ENCODE assay signal across 15 cellular contexts in genomic region chr6:170370413-170370812, GRCh38.
DNase-seq lines count a peak whose midpoint lies in the region; ATAC-seq and FAIRE-seq lines count a peak whose summit lies in the region.
"Had no signal": no experiment of that assay in that cellular context is flagged by ENCODE, and none has a peak within 500 bp of the region (broad histone marks: within the 10 kb centered on the region; RNA-seq: fewer than 3 reads in every experiment).

No MANE protein-coding gene starts in this region.

- peaks cover 9% of the 10 kb centered on the region for H3K4me1 Mint-ChIP-seq in activated naive CD4-positive, alpha-beta T cell treated with anti-CD3 and anti-CD28 coated beads, Interleukin-2, amount 50 U/mL, for 24 hours
- peaks cover 22% of the 10 kb centered on the region for H3K4me1 Mint-ChIP-seq in T-helper 17 cell

- H3K36me3 Mint-ChIP-seq in activated naive CD4-positive, alpha-beta T cell treated with anti-CD3 and anti-CD28 coated beads, Interleukin-2, amount 50 U/mL, for 24 hours = peaks cover 6% of the 10 kb centered on the region
- H3K36me3 Mint-ChIP-seq in T-helper 17 cell (ENCODE audit: low read depth) = peaks cover 6% of the 10 kb centered on the region

- 49 to 66% (median 56%) methylated on average over 6 of the region's 6 CpGs for WGBS in small intestine, 3 donors

- H3K27ac ChIP-seq in small intestine (ENCODE audit: low read depth in 1 of 2, low read length in 1 of 2) = no peak overlapping the region

- peaks cover 2% of the 10 kb centered on the region in 2 donors for H3K36me3 ChIP-seq in small intestine (ENCODE audit: control insufficient read depth in 2 of 2, insufficient read depth in 2 of 2, low read length in 2 of 2)

- no peaks in the 10 kb centered on the region for H3K27me3 ChIP-seq in small intestine (ENCODE audit: control insufficient read depth in 2 of 2, insufficient read depth in 2 of 2, low read length in 2 of 2)
- H3K27me3 ChIP-seq: spleen had no signal

- no peak overlapping the region for H3K4me3 ChIP-seq in small intestine (ENCODE audit: low read depth in 1 of 2, low read length in 2 of 2)
- H3K4me3 ChIP-seq: spleen had no signal

- H3K9me3 ChIP-seq in T-helper 17 cell (ENCODE audit: control insufficient read depth, low read length, poor library complexity, severe bottlenecking) (no peaks in the 10 kb centered on the region), small intestine (ENCODE audit: control insufficient read depth, low read depth) (no peaks in the 10 kb centered on the region)
- H3K9me3 ChIP-seq: spleen had no signal

- DNase-seq in activated naive CD4-positive, alpha-beta T cell (lab: John Stamatoyannopoulos, UW) = no peak
- DNase-seq in T-helper 17 cell (no peak), small intestine (peak; percentile 68), inferior parietal cortex (ENCODE audit: extremely low spot score) (no peak), NCI-H146 (lab: John Stamatoyannopoulos, UW) (no peak)
- DNase-seq: amygdala; effector CD4-positive, alpha-beta T cell; H7; Kasumi-1; NCI-H2171; OCI-M1; spleen had no signal

- peaks cover 0 to 10% of the 10 kb centered on the region in 2 donors for H3K4me1 ChIP-seq in small intestine (ENCODE audit: control insufficient read depth in 2 of 2, insufficient read depth in 1 of 2, low read depth in 1 of 2, low read length in 1 of 2)

- ATAC-seq in GM21723 (IDR thresholded peaks at IDR 0.05; ENCODE audit: unreplicated experiment) = peak; percentile 57
- no peak for ATAC-seq in T-helper 17 cell
- no peak for ATAC-seq in GM21423 (IDR thresholded peaks at IDR 0.05; ENCODE audit: unreplicated experiment)

- no peaks in the 10 kb centered on the region for H3K27me3 Mint-ChIP-seq in activated naive CD4-positive, alpha-beta T cell treated with anti-CD3 and anti-CD28 coated beads, Interleukin-2, amount 50 U/mL, for 24 hours
- H3K27me3 Mint-ChIP-seq in T-helper 17 cell = no peaks in the 10 kb centered on the region

- no peak for FAIRE-seq in small intestine (lab: Jason Lieb, UNC)

- no peak overlapping the region for H3K4me3 Mint-ChIP-seq in activated naive CD4-positive, alpha-beta T cell treated with anti-CD3 and anti-CD28 coated beads, Interleukin-2, amount 50 U/mL, for 24 hours
- H3K4me3 Mint-ChIP-seq in T-helper 17 cell = no peak overlapping the region

- no peaks in the 10 kb centered on the region for H3K9me3 Mint-ChIP-seq in activated naive CD4-positive, alpha-beta T cell treated with anti-CD3 and anti-CD28 coated beads, Interleukin-2, amount 50 U/mL, for 24 hours

- H3K27ac Mint-ChIP-seq in activated naive CD4-positive, alpha-beta T cell treated with anti-CD3 and anti-CD28 coated beads, Interleukin-2, amount 50 U/mL, for 24 hours = peak overlapping the region; percentile 31
- peak overlapping the region; percentile 6 for H3K27ac Mint-ChIP-seq in T-helper 17 cell
